ENCODE assay signal across 29 cellular contexts in genomic region chr9:28999057-28999456, GRCh38.
"Had no signal": no experiment of that assay in that cellular context is flagged by ENCODE, and none has a peak within 500 bp of the region (broad histone marks: within the 10 kb centered on the region; RNA-seq: fewer than 3 reads in every experiment).

No MANE protein-coding gene starts in this region.

- FAIRE-seq: astrocyte, colon had no signal

- H3K4me1 ChIP-seq: Peyer's patch, SJCRH30 had no signal

- H3K36me3 ChIP-seq: cardiac muscle cell, Peyer's patch, SJCRH30 had no signal

- H3K9me3 ChIP-seq: Peyer's patch, SJCRH30 had no signal

- H3K27me3 ChIP-seq: Peyer's patch, SJCRH30 had no signal

- H3K4me3 ChIP-seq: cardiac muscle cell, Peyer's patch, SJCRH30 had no signal

- DNase-seq: activated B cell treated with CpG ODN at 0.5 μM for 24 hours; activated CD4-positive, alpha-beta T cell treated with anti-CD3 and anti-CD28 coated beads for 1 hour; activated CD4-positive, alpha-beta T cell treated with anti-CD3 and anti-CD28 coated beads, Interleukin-2, amount 10 ng/mL, durations not matched to agents 24 days and 14 days; activated CD4-positive, alpha-beta T cell treated with anti-CD3 and anti-CD28 coated beads, Interleukin-2, amount 50 U/mL, for 48 hours; activated CD8-positive, alpha-beta memory T cell treated with anti-CD3 and anti-CD28 coated beads, Interleukin-2, amount 10 ng/mL, durations not matched to agents 7 days and 5 days; activated effector memory CD4-positive, alpha-beta T cell treated with anti-CD3 and anti-CD28 coated beads, Interleukin-2, amount 50 U/mL, for 16 hours; activated naive CD4-positive, alpha-beta T cell treated with Interleukin-2 at 50 U/mL for 16 hours; activated T-cell treated with anti-CD3 and anti-CD28 coated beads, Interleukin-2, amount 50 U/mL, for 4 hours; amygdala; KG1; NCI-H1048; NCI-H1694; NCI-H2029; NCI-H2107; NCI-H2171 treated with DMSO at 0.1 percent for 48 hours; NCI-H345; NCI-H510A; NCI-H526 treated with DMSO at 0.1 percent for 48 hours; NK-92 treated with Interleukin-12 subunit alpha and Interleukin-12 subunit beta, amount 100 ng/mL, for 24 hours; OCI-M1; Peyer's patch; Right ventricle myocardium superior; SJCRH30; T-helper 17 cell; T-helper 9 cell had no signal

- H3K27ac ChIP-seq: cardiac muscle cell, Peyer's patch, RWPE1, SJCRH30 had no signal
